ENCODE assay signal across 11 cellular contexts in genomic region chr2:19549821-19550220, GRCh38.
"Had no signal": no experiment of that assay in that cellular context is flagged by ENCODE, and none has a peak within 500 bp of the region (broad histone marks: within the 10 kb centered on the region; RNA-seq: fewer than 3 reads in every experiment).

No MANE protein-coding gene starts in this region.

- H3K9ac ChIP-seq: GM23248 had no signal

- ATAC-seq: GM23338, HCT116 had no signal

- H3K4me3 ChIP-seq: GM23248, GM23338, HAP-1 had no signal

- H3K9me3 ChIP-seq: HAP-1 had no signal

- H2AFZ ChIP-seq: GM23248, GM23338 had no signal

- H3K4me1 ChIP-seq: HAP-1 had no signal

- H3K4me2 ChIP-seq: GM23338 had no signal

- DNase-seq: GM23248, GOT3, H7, H9, HCEC 1CT, HFFc6 had no signal

- H3K36me3 ChIP-seq: HAP-1 had no signal

- FAIRE-seq: H1, H54 had no signal

- H3K27ac ChIP-seq: GM23248 had no signal
